In the genomic region with DNA sequence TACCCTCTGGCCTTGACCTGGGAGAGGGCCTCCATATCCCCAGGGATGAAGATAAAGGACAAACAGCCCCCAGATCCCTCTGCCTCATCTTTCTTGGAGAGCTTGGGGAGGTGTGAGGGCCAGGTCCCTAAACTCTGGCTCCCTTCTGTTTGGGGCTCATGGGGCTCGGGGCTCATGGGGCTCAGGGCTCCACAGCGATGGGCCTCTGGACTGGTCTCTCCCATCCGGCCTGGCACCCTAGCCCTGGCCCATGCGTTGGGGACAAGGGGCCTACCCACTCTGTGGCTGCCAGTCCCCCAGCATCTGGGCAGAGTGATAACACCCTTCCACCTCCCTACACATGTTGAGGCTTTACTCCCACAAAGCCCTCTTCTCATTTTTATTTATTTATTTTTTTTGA, we compare ENCODE assay signal across 1 cellular context.
TF ChIP-seq lines count a peak whose summit lies in the region.

No MANE protein-coding gene starts in this region.

TF ChIP-seq in HCT116, 20 proteins besides CTCF, POLR2A, EP300 and RAD21 (continued from another document):
- TF ChIP-seq, protein P1, sequence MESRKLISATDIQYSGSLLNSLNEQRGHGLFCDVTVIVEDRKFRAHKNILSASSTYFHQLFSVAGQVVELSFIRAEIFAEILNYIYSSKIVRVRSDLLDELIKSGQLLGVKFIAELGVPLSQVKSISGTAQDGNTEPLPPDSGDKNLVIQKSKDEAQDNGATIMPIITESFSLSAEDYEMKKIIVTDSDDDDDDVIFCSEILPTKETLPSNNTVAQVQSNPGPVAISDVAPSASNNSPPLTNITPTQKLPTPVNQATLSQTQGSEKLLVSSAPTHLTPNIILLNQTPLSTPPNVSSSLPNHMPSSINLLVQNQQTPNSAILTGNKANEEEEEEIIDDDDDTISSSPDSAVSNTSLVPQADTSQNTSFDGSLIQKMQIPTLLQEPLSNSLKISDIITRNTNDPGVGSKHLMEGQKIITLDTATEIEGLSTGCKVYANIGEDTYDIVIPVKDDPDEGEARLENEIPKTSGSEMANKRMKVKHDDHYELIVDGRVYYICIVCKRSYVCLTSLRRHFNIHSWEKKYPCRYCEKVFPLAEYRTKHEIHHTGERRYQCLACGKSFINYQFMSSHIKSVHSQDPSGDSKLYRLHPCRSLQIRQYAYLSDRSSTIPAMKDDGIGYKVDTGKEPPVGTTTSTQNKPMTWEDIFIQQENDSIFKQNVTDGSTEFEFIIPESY (IDR thresholded peaks at IDR 0.05; ENCODE audit: extremely low read depth, insufficient replicate concordance, low read length) = no peak
- TF ChIP-seq ZNF274 (IDR thresholded peaks at IDR 0.05; ENCODE audit: low read depth, low read length) (no peak), FOSL1 (IDR thresholded peaks at IDR 0.05; ENCODE audit: low read depth) (no peak), YY1 (IDR thresholded peaks at IDR 0.05; ENCODE audit: extremely low read depth, insufficient replicate concordance, low read depth, low read length) (no peak)
